Comparison of ENCODE assay signal across 8 cellular contexts in genomic region chr16:31880322-31880979, GRCh38. TPM values are rescaled to one million over a fixed set of nuclear protein-coding genes. Genes with fewer than 3 reads are reported as not detected.
DNase-seq lines count a peak whose midpoint lies in the region; ATAC-seq and TF ChIP-seq lines count a peak whose summit lies in the region.

No MANE protein-coding gene starts in this region.

- H3K27ac Mint-ChIP-seq in Calu3 (ENCODE audit: unreplicated experiment), result no peak overlapping the region

- ATAC-seq in RWPE2 (ENCODE audit: low read depth), result peak; percentile 31; the same call in 2 of the 3 replicates

- H3K9me3 ChIP-seq in RWPE2 (ENCODE audit: severe bottlenecking), result no peaks in the 10 kb centered on the region
- H3K9me3 ChIP-seq in BE2C, result no peaks in the 10 kb centered on the region

- no peaks in the 10 kb centered on the region for H3K27me3 Mint-ChIP-seq in Calu3 (ENCODE audit: unreplicated experiment)

- no peak overlapping the region for H3K27ac ChIP-seq in RWPE2 (ENCODE audit: poor library complexity, severe bottlenecking)
- H3K27ac ChIP-seq in coronary artery, result peak overlapping the region; percentile 30 to 63

- DNase-seq in Calu3, result peak; percentile 23
- DNase-seq in HFF-Myc (ENCODE audit: extremely low read depth, low read depth), result peak; percentile 51
- DNase-seq in RWPE2 (ENCODE audit: low spot score), result no peak
- DNase-seq in coronary artery (ENCODE audit: low spot score), result no peak
- DNase-seq in myocyte (ENCODE audit: low read depth), result peak; percentile 62
- no peak for DNase-seq in BE2C
- DNase-seq in NCI-H2081 treated with DMSO at 0.1 percent for 48 hours (lab: John Stamatoyannopoulos, UW), result no peak
- no peak for DNase-seq in germinal center (ENCODE audit: low spot score)

- H3K36me3 Mint-ChIP-seq in Calu3 (ENCODE audit: insufficient read depth, unreplicated experiment), result peaks cover 83% of the 10 kb centered on the region

- H3K9me3 Mint-ChIP-seq in Calu3 (ENCODE audit: low read depth, unreplicated experiment), result peaks cover 7% of the 10 kb centered on the region

- peaks cover 90% of the 10 kb centered on the region for H3K36me3 ChIP-seq in RWPE2 (ENCODE audit: low read depth)
- peaks cover 16% of the 10 kb centered on the region for H3K36me3 ChIP-seq in BE2C

- H3K4me1 Mint-ChIP-seq in Calu3 (ENCODE audit: low read depth, unreplicated experiment), result peaks cover 14% of the 10 kb centered on the region

- CTCF ChIA-PET in Calu3 (lab: Charles Lee), result no interaction called here

- H3K4me3 Mint-ChIP-seq in Calu3 (ENCODE audit: low read depth, unreplicated experiment), result no peak overlapping the region

- H3K4me1 ChIP-seq in RWPE2 (ENCODE audit: insufficient read depth, poor library complexity, severe bottlenecking), result peaks cover 16% of the 10 kb centered on the region
- H3K4me1 ChIP-seq in BE2C, result no peaks in the 10 kb centered on the region

- H3K4me3 ChIP-seq in HFF-Myc (replicated peaks; ENCODE audit: low read depth, low read length), result no peak overlapping the region
- no peak overlapping the region for H3K4me3 ChIP-seq in RWPE2 (ENCODE audit: severe bottlenecking)
- no peak overlapping the region for H3K4me3 ChIP-seq in coronary artery
- H3K4me3 ChIP-seq in BE2C (ENCODE audit: low read depth, low read length), result no peak overlapping the region

- H3K27me3 ChIP-seq in RWPE2 (ENCODE audit: insufficient read depth, poor library complexity, severe bottlenecking), result no peaks in the 10 kb centered on the region
- no peaks in the 10 kb centered on the region for H3K27me3 ChIP-seq in BE2C

- no peak for TF ChIP-seq CTCF in Calu3 (IDR thresholded peaks at IDR 0.05; ENCODE audit: unreplicated experiment)
- TF ChIP-seq CTCF in HFF-Myc (IDR thresholded peaks at IDR 0.05; ENCODE audit: low read depth, low read length, missing control alignments), result no peak
- TF ChIP-seq CTCF in RWPE2 (IDR thresholded peaks at IDR 0.05; ENCODE audit: poor library complexity, severe bottlenecking), result no peak
- TF ChIP-seq CTCF in coronary artery (IDR thresholded peaks at IDR 0.05), result no peak
- no peak for TF ChIP-seq CTCF in BE2C (IDR thresholded peaks at IDR 0.05; ENCODE audit: low read depth, low read length)

- TSS peak; percentile 93 for BruUV-seq in Calu3 (replicated peaks; lab: Mats Ljungman, UMichigan)

- intact Hi-C loops in Calu3 (cut with micrococcal nuclease; ENCODE audit: unreplicated experiment), result no loop called here

RNA-seq across cellular contexts. Expression of gene ZNF267, which starts 6.8 kb away (rescaled TPM):
- total RNA-seq in Calu3 (2022) (31.3 and 34.6 TPM in 2 replicates), myocyte (17.1 and 26.3 TPM in 2 replicates)
- 3.3 TPM for polyA plus RNA-seq in myocyte (2012)
- 1.7 TPM for polyA plus RNA-seq in BE2C (2012; ENCODE audit: insufficient read depth, insufficient read length, low read depth)

Comparison
In these comparisons a context has a peak if more than half of its experiments do, and no peak if none do; other contexts are left out.
1. DNase-seq: peak in Calu3 (single experiment), HFF-Myc (single experiment) and myocyte (single experiment); none in RWPE2 (single experiment), coronary artery (single experiment), BE2C (single experiment), NCI-H2081 treated with DMSO at 0.1 percent for 48 hours (single experiment) and germinal center (single experiment).